In genomic region chr14:77825895-77826519, GRCh38 we compare ENCODE assay signal across 1 cellular context.
TF ChIP-seq lines count a peak whose summit lies in the region.

No MANE protein-coding gene starts in this region.

TF ChIP-seq in IMR-90, 13 proteins besides CTCF, POLR2A, EP300 and RAD21:
- TF ChIP-seq CEBPB (IDR thresholded peaks at IDR 0.05; ENCODE audit: low read depth, low read length) = no peak
- TF ChIP-seq MAZ (IDR thresholded peaks at IDR 0.05; ENCODE audit: borderline replicate concordance, low read depth, low read length) = no peak
- TF ChIP-seq MAFK (IDR thresholded peaks at IDR 0.05; ENCODE audit: low read depth, low read length) = no peak
- TF ChIP-seq FOS (IDR thresholded peaks at IDR 0.05; ENCODE audit: low read depth, low read length) = no peak
TF ChIP-seq in IMR-90: peak in this region for 0.
